8 cellular contexts compared by ENCODE assay signal in the genomic region with DNA sequence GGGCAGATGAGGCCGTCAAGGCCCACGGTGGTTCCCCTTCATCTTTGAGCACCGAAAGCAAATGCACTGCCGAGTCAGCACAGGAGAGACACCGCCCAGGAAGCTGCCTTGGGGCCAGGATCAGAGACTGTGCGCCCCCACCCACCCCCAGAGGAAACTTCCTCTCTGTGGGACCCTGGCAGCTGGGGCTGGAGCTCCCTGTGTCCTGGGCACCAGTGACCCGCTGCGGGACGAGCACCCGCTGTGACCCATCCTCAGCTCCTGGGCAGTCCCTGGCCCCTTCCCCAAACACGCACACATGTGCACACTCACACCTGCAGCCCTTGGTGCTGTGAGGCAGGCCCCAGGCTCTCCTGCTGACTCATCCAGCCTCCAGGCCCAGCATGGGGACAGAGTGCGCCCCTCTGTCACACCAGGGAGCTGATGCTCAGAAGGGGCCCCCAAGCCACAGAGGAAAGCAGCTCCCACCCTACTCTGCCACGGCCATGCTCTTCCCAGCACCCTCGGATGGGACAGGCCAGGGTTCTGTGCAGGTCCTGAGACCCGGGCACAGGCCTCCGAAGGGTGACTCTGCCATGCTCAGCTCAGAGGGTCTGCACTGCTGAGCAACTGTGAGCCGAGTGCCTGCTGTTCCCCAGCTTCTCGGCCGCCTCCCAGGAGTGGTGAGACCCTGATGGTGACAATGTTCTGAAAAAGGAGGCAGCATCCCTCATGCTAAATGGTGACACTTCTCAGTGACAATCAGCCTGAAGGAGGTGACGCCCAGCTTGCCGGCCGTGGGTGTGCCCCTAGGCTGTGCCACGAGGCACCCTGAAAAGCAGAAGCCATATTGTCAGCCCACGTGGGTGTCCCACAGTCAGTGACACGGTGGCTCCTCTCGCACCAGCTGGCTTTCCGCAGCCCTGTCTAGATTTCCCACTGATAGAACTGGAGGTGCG. TPM values are rescaled to one million over a fixed set of nuclear protein-coding genes. Genes with fewer than 3 reads are reported as not detected.
DNase-seq lines count a peak whose midpoint lies in the region; ATAC-seq and TF ChIP-seq lines count a peak whose summit lies in the region.

No MANE protein-coding gene starts in this region.

- H3K23ac ChIP-seq in H9 (ENCODE audit: insufficient read length, low read depth, low read length) = no peak overlapping the region

- no peak overlapping the region for H2BK20ac ChIP-seq in H9 (ENCODE audit: low read depth, low read length, poor library complexity, severe bottlenecking)

- H3K9me3 Mint-ChIP-seq in IgD-negative memory B cell (no peaks in the 10 kb centered on the region), H9 (no peaks in the 10 kb centered on the region)

- intact Hi-C loops in right cardiac atrium (cut with DNase I) = loop anchor here in 2 of 4 donors (5.0 kb wide), 2 partner anchors 34 to 39 kb away; no protein-coding TSS in a partner anchor
- intact Hi-C loops in stomach (cut with DNase I; ENCODE audit: low total_unique reads) = no loop called here

- H3K4me2 ChIP-seq in DND-41 (ENCODE audit: insufficient read depth, low read length) (peak overlapping the region; percentile 52), H9 (ENCODE audit: insufficient read depth, insufficient read length, low read length) (no peak overlapping the region)

- H3K4me1 Mint-ChIP-seq in IgD-negative memory B cell (peaks cover 33 to 38% (median 35%) of the 10 kb centered on the region in 3 donors), H9 (peaks cover 31 to 41% of the 10 kb centered on the region in 2 experiments)

- H3K27me3 ChIP-seq in DND-41 (ENCODE audit: insufficient read depth, low read length, poor library complexity) = no peaks in the 10 kb centered on the region
- H3K27me3 ChIP-seq in right cardiac atrium (ENCODE audit: control insufficient read depth, insufficient read depth) = no peaks in the 10 kb centered on the region
- H3K27me3 ChIP-seq in stomach = no peaks in the 10 kb centered on the region
- H3K27me3 ChIP-seq in H7 (ENCODE audit: control insufficient read depth, insufficient read depth, low read length) = peaks cover 4% of the 10 kb centered on the region
- no peaks in the 10 kb centered on the region for H3K27me3 ChIP-seq in H9 (ENCODE audit: insufficient read depth, low read length)

- TF ChIP-seq EP300 in stomach (IDR thresholded peaks at IDR 0.05) = no peak

- H3K27me3 Mint-ChIP-seq in IgD-negative memory B cell (no peaks in the 10 kb centered on the region), H9 (ENCODE audit: low read depth) (peaks cover 3% of the 10 kb centered on the region; the same call in 1 of the 2 replicates)

- no peak overlapping the region for H4K91ac ChIP-seq in H9 (ENCODE audit: insufficient read length, low read depth, low read length)

- H3K36me3 ChIP-seq in DND-41 (ENCODE audit: insufficient read depth, low read length) (peaks cover 12% of the 10 kb centered on the region), stomach (peaks cover 0 to 4% (median 2%) of the 10 kb centered on the region in 4 donors), H7 (replicated peaks; ENCODE audit: control insufficient read depth, insufficient read depth, low read length) (no peaks in the 10 kb centered on the region)

- peak overlapping the region in 1 of 2 experiments; percentile 35; a peak in 2 of 4 replicates for H3K4me3 ChIP-seq in DND-41 (ENCODE audit: low read depth in 1 of 2, low read length in 2 of 2)
- no peak overlapping the region for H3K4me3 ChIP-seq in right cardiac atrium (ENCODE audit: low read length)
- H3K4me3 ChIP-seq in stomach = peak overlapping the region in 1 of 4 donors; percentile 21
- no peak overlapping the region for H3K4me3 ChIP-seq in H7 (ENCODE audit: insufficient read depth, low read depth, low read length)

- no peak overlapping the region for H3K4ac ChIP-seq in H9 (ENCODE audit: low read depth, low read length)

- H4K8ac ChIP-seq in H9 (replicated peaks; ENCODE audit: insufficient read length, low read depth, low read length) = no peak overlapping the region

- no peak overlapping the region for H3T11ph ChIP-seq in H9 (ENCODE audit: low read length)

- H3K79me2 ChIP-seq in DND-41 (ENCODE audit: insufficient read depth, low read length) (peaks cover 95% of the 10 kb centered on the region), H9 (ENCODE audit: insufficient read depth, low read length) (peaks cover 4% of the 10 kb centered on the region; the same call in 1 of the 2 replicates)

- no peak overlapping the region for H2BK15ac ChIP-seq in H9 (ENCODE audit: low read depth, low read length)

- H2BK12ac ChIP-seq in H9 (ENCODE audit: insufficient read length, low read depth, low read length) = no peak overlapping the region

- H2AK5ac ChIP-seq in H9 (ENCODE audit: insufficient read length, low read length) = no peak overlapping the region

- H3K4me1 ChIP-seq in DND-41 (ENCODE audit: insufficient read depth, low read length) = peaks cover 47% of the 10 kb centered on the region
- H3K4me1 ChIP-seq in right cardiac atrium (ENCODE audit: control insufficient read depth, insufficient read depth, low read length) = peaks cover 4% of the 10 kb centered on the region
- H3K4me1 ChIP-seq in stomach = peaks cover 52 to 85% (median 76%) of the 10 kb centered on the region in 4 donors
- H3K4me1 ChIP-seq in H9 (ENCODE audit: insufficient read depth, low read length) = no peaks in the 10 kb centered on the region

- no peak overlapping the region for H3K56ac ChIP-seq in H9 (ENCODE audit: insufficient read length, low read depth, low read length)

- peaks cover 10% of the 10 kb centered on the region for H3K23me2 ChIP-seq in H9 (ENCODE audit: insufficient read length, low read depth, low read length, poor library complexity, severe bottlenecking)

- WGBS in right cardiac atrium = 77% methylated on average over 28 of the region's 28 CpGs
- 55 to 79% (median 74%) methylated on average over 21 to 28 of the region's 28 CpGs for WGBS in stomach, 5 donors
- WGBS in H9 (ENCODE audit: extremely low coverage, insufficient read length, low lambda C conversion rate) = no CpG with 5 or more reads among the region's 28 CpGs

- H3K4me3 Mint-ChIP-seq in IgD-negative memory B cell (peak overlapping the region; percentile 78 to 93 (median 91)), H9 (no peak overlapping the region)

- TF ChIP-seq CTCF in DND-41 (IDR thresholded peaks at IDR 0.05; ENCODE audit: borderline replicate concordance, extremely low read depth, low read length, poor library complexity, severe bottlenecking) (no peak), stomach (IDR thresholded peaks at IDR 0.05) (no peak), H9 (conservative IDR thresholded peaks at IDR 0.05) (no peak)

- no peak overlapping the region for H3K18ac ChIP-seq in H9 (ENCODE audit: insufficient read length, low read depth, low read length)

- no peaks in the 10 kb centered on the region for H3K36me3 Mint-ChIP-seq in IgD-negative memory B cell
- no peaks in the 10 kb centered on the region for H3K36me3 Mint-ChIP-seq in H9 (ENCODE audit: insufficient read depth in 1 of 3, low read depth in 3 of 3)

- H3K9me3 ChIP-seq in DND-41 (ENCODE audit: insufficient read depth, low read length, severe bottlenecking) (no peaks in the 10 kb centered on the region), right cardiac atrium (ENCODE audit: control insufficient read depth, low read length) (no peaks in the 10 kb centered on the region), stomach (no peaks in the 10 kb centered on the region), H9 (ENCODE audit: control insufficient read depth, low read depth, low read length) (no peaks in the 10 kb centered on the region)

- no peak overlapping the region for H2AFZ ChIP-seq in DND-41 (ENCODE audit: low read depth, low read length)
- H2AFZ ChIP-seq in H9 (ENCODE audit: low read length) = no peak overlapping the region

- H4K20me1 ChIP-seq in DND-41 (ENCODE audit: insufficient read depth, low read length) (peaks cover 68% of the 10 kb centered on the region), H9 (ENCODE audit: control insufficient read depth, insufficient read depth, insufficient read length) (peaks cover 2% of the 10 kb centered on the region)

- H2BK5ac ChIP-seq in H9 (ENCODE audit: insufficient read length, low read length) = no peak overlapping the region

- H3K79me1 ChIP-seq in H9 (ENCODE audit: insufficient read depth, low read depth, low read length, poor library complexity, severe bottlenecking) = no peaks in the 10 kb centered on the region

- peak overlapping the region; percentile 94 to 97 (median 97) for H3K27ac Mint-ChIP-seq in IgD-negative memory B cell
- peak overlapping the region in 1 of 3 experiments; percentile 62; a peak in 1 of 7 replicates for H3K27ac Mint-ChIP-seq in H9

- H3K27ac ChIP-seq in DND-41 (ENCODE audit: low read length) (peak overlapping the region; percentile 66), right cardiac atrium (ENCODE audit: low read length) (no peak overlapping the region), stomach (peak overlapping the region; percentile 46 to 98 (median 90)), H9 (ENCODE audit: insufficient read length, low read depth, low read length) (no peak overlapping the region)

- TF ChIP-seq POLR2A in stomach (IDR thresholded peaks at IDR 0.05) = no peak

- H4K5ac ChIP-seq in H9 (ENCODE audit: insufficient read length, low read depth, low read length) = no peak overlapping the region

- peak overlapping the region; percentile 94 for H3K9ac ChIP-seq in DND-41 (ENCODE audit: low read depth, low read length)
- H3K9ac ChIP-seq in H9 (ENCODE audit: extremely low read depth, insufficient read length, low read length) = no peak overlapping the region

- no peak overlapping the region for H3K14ac ChIP-seq in H9 (ENCODE audit: insufficient read depth, low read length)

- peak; percentile 83 for DNase-seq in DND-41
- DNase-seq in activated T-cell treated with anti-CD3 and anti-CD28 coated beads for 24 hours (ENCODE audit: low read depth) = peak; percentile 70
- DNase-seq in right cardiac atrium = peak in 2 of 3 donors; percentile 72 to 83
- no peak for DNase-seq in stomach
- no peak for DNase-seq in NCI-H1930 (lab: John Stamatoyannopoulos, UW)
- DNase-seq in H7 = no peak
- DNase-seq in H9 = no peak

- ATAC-seq in DND-41 (ENCODE audit: insufficient read depth, low read depth) (peak; percentile 71), right cardiac atrium (no peak)

- H2BK120ac ChIP-seq in H9 (ENCODE audit: low read depth, low read length, poor library complexity, severe bottlenecking) = no peak overlapping the region

RNA-seq across cellular contexts. Expression of a gene that starts 3.6 kb away (rescaled TPM):
- polyA plus RNA-seq in IgD-negative memory B cell (33.4 TPM), right cardiac atrium (37.3 TPM), stomach (100 to 1,000 TPM in 1 of 3 donors, 10 to 100 TPM in 2; 43.7 to 153 (median 49.1) TPM)
- total RNA-seq in right cardiac atrium (10 to 100 TPM; 21.7 to 45.6 (median 29.8) TPM), stomach (100 to 1,000 TPM in 4 of 5 donors, 10 to 100 TPM in 1; 81.7 to 171 (median 128) TPM), H9 (2021) (67.8 and 71.1 TPM in 2 replicates)
- 60.0 and 86.8 TPM in 2 replicates for total RNA-seq in H7 (2014; rRNA removed; shearing (Covaris generic))

RNA-seq across cellular contexts. Expression of a gene that starts 22.2 kb away (rescaled TPM):
- polyA plus RNA-seq in IgD-negative memory B cell (0.20 TPM), right cardiac atrium (0.27 TPM), stomach (1 to 10 TPM; 3.2 to 5.2 (median 4.1) TPM)
- total RNA-seq in right cardiac atrium (1 to 10 TPM in 2 of 4 donors, under 1 TPM in 2; 0.57 to 3.1 (median 1.1) TPM), stomach (100 to 1,000 TPM in 1 of 5 donors, 10 to 100 TPM in 1, 1 to 10 TPM in 3; 1.5 to 147 (median 8.7) TPM), H9 (2021) (74.1 and 79.7 TPM in 2 replicates)
- total RNA-seq in H7 (2014; rRNA removed; shearing (Covaris generic)) = 120 and 176 TPM in 2 replicates

RNA-seq across cellular contexts. Expression of a gene that starts 30.3 kb away (rescaled TPM):
- polyA plus RNA-seq in IgD-negative memory B cell (416 TPM), right cardiac atrium (82.0 TPM), stomach (100 to 1,000 TPM; 224 to 250 (median 241) TPM)
- total RNA-seq in right cardiac atrium (10 to 100 TPM; 40.8 to 65.8 (median 50.7) TPM), stomach (100 to 1,000 TPM in 2 of 5 donors, 10 to 100 TPM in 3; 18.1 to 340 (median 85.3) TPM), H9 (2021) (246 and 254 TPM in 2 replicates)
- 526 and 633 TPM in 2 replicates for total RNA-seq in H7 (2014; rRNA removed; shearing (Covaris generic))

Comparison
In these comparisons a context has a peak if more than half of its experiments do, and no peak if none do; other contexts are left out.
1. DNase-seq: peak in DND-41 (single experiment), activated T-cell treated with anti-CD3 and anti-CD28 coated beads for 24 hours (single experiment) and right cardiac atrium (2 of 3); none in stomach (single experiment), NCI-H1930 (0 of 2), H7 (single experiment) and H9 (single experiment).
2. H3K27ac ChIP-seq: peak in DND-41 (single experiment) and stomach (5 of 5); none in right cardiac atrium (single experiment) and H9 (single experiment).
3. H3K4me3 Mint-ChIP-seq: peak in IgD-negative memory B cell (4 of 4); none in H9 (0 of 2).